Comparison of ENCODE assay signal across 8 cellular contexts in genomic region chr2:218229851-218230250, GRCh38. TPM values are rescaled to one million over a fixed set of nuclear protein-coding genes. Genes with fewer than 3 reads are reported as not detected.
DNase-seq lines count a peak whose midpoint lies in the region; ATAC-seq and TF ChIP-seq lines count a peak whose summit lies in the region.

No MANE protein-coding gene starts in this region.

- H3K4me3 ChIP-seq in HEK293 (ENCODE audit: low read depth, low read length) = no peak overlapping the region
- H3K4me3 ChIP-seq in left lung = peak overlapping the region in 1 of 2 donors; percentile 1
- no peak overlapping the region for H3K4me3 ChIP-seq in endodermal cell (ENCODE audit: low read length)

- H3K27me3 ChIP-seq in left lung = no peaks in the 10 kb centered on the region
- H3K27me3 ChIP-seq in endodermal cell (ENCODE audit: control insufficient read depth, insufficient read depth, low read length, poor library complexity, severe bottlenecking) = no peaks in the 10 kb centered on the region

- H3K4me1 ChIP-seq in HEK293 (ENCODE audit: control insufficient read depth, insufficient read depth, low read length) = peaks cover 8% of the 10 kb centered on the region
- peaks cover 27 to 83% of the 10 kb centered on the region in 2 donors for H3K4me1 ChIP-seq in left lung
- H3K4me1 ChIP-seq in endodermal cell (ENCODE audit: control insufficient read depth, insufficient read depth, low read length) = peaks cover 4% of the 10 kb centered on the region

- DNase-seq in A172 (ENCODE audit: low spot score) (peak; percentile 66), left lung (no peak), GM10248 (ENCODE audit: extremely low spot score) (no peak), DMS53 (lab: John Stamatoyannopoulos, UW) (no peak), NCI-H1930 (lab: John Stamatoyannopoulos, UW) (no peak), endodermal cell (no peak)
- no peak for DNase-seq in activated naive CD8-positive, alpha-beta T cell treated with anti-CD3 and anti-CD28 coated beads, Interleukin-2, amount 50 U/mL, for 24 hours

- WGBS in endodermal cell (ENCODE audit: insufficient coverage in 1 of 2, insufficient read length in 1 of 2), 2 experiments = 86 to 95% methylated on average over 3 to 4 of the region's 4 CpGs

- H3K4me3 Mint-ChIP-seq in activated naive CD8-positive, alpha-beta T cell treated with anti-CD3 and anti-CD28 coated beads, Interleukin-2, amount 50 U/mL, for 24 hours = peak overlapping the region; percentile 58
- no peak overlapping the region for H3K4me3 Mint-ChIP-seq in endodermal cell

- H3K27me3 Mint-ChIP-seq in activated naive CD8-positive, alpha-beta T cell treated with anti-CD3 and anti-CD28 coated beads, Interleukin-2, amount 50 U/mL, for 24 hours = no peaks in the 10 kb centered on the region
- H3K27me3 Mint-ChIP-seq in endodermal cell (ENCODE audit: insufficient read depth) = no peaks in the 10 kb centered on the region

- H3K9me3 Mint-ChIP-seq in activated naive CD8-positive, alpha-beta T cell treated with anti-CD3 and anti-CD28 coated beads, Interleukin-2, amount 50 U/mL, for 24 hours = no peaks in the 10 kb centered on the region
- no peaks in the 10 kb centered on the region for H3K9me3 Mint-ChIP-seq in endodermal cell

- TF ChIP-seq CTCF in HEK293 (tag by site-specific recombination; IDR thresholded peaks at IDR 0.05) (no peak), left lung (IDR thresholded peaks at IDR 0.05) (no peak), GM10248 (IDR thresholded peaks at IDR 0.05; ENCODE audit: control extremely low read depth, extremely low read depth, low read depth, missing control alignments) (no peak), endodermal cell (conservative IDR thresholded peaks at IDR 0.05) (no peak)

- CTCF ChIA-PET in HEK293 (lab: Yijun Ruan, JAX) (interaction anchor here (0.6 to 2.0 kb wide), 7 partner anchors 11 to 1228 kb away, joined by 3 to 9 read pairs (median 5); no protein-coding TSS in a partner anchor), GM10248 (lab: Yijun Ruan, JAX) (interaction anchor here (0.8 to 6.7 kb wide), 10 partner anchors 8 to 43 kb away, joined by 3 to 39 read pairs (median 6); partner anchors contain the start of genes AAMP and PNKD)

- intact Hi-C loops in left lung (cut with DNase I) = no loop called here

- no peak overlapping the region for H3K9ac ChIP-seq in endodermal cell (ENCODE audit: extremely low read depth, low read length, poor library complexity, severe bottlenecking)

- no peak overlapping the region for H3K27ac ChIP-seq in HEK293 (ENCODE audit: extremely low read depth, low read depth, low read length)
- H3K27ac ChIP-seq in left lung = peak overlapping the region; percentile 68 to 84
- H3K27ac ChIP-seq in endodermal cell (ENCODE audit: low read depth, low read length) = no peak overlapping the region

- H3K9me3 ChIP-seq in HEK293 (ENCODE audit: control insufficient read depth, insufficient read depth, low read depth, low read length) (no peaks in the 10 kb centered on the region), left lung (no peaks in the 10 kb centered on the region), endodermal cell (ENCODE audit: control insufficient read depth, low read length) (peaks cover 9% of the 10 kb centered on the region)

- ATAC-seq in activated naive CD8-positive, alpha-beta T cell treated with anti-CD3 and anti-CD28 coated beads, Interleukin-2, amount 50 U/mL, for 24 hours = no peak
- peak; percentile 11 for ATAC-seq in left lung

- peaks cover 89% of the 10 kb centered on the region for H3K36me3 Mint-ChIP-seq in activated naive CD8-positive, alpha-beta T cell treated with anti-CD3 and anti-CD28 coated beads, Interleukin-2, amount 50 U/mL, for 24 hours (ENCODE audit: low read depth)
- H3K36me3 Mint-ChIP-seq in endodermal cell (ENCODE audit: low read depth) = peaks cover 76% of the 10 kb centered on the region

- peak overlapping the region; percentile 82 for H3K27ac Mint-ChIP-seq in activated naive CD8-positive, alpha-beta T cell treated with anti-CD3 and anti-CD28 coated beads, Interleukin-2, amount 50 U/mL, for 24 hours
- H3K27ac Mint-ChIP-seq in endodermal cell = no peak overlapping the region

- POLR2A ChIA-PET in HEK293 (lab: Yijun Ruan, JAX) (interaction anchor here (1.0 kb wide), 1 partner anchor 13 kb away, joined by 4 read pairs; no protein-coding TSS in a partner anchor), GM10248 (lab: Yijun Ruan, JAX) (interaction anchor here (0.7 kb wide), 1 partner anchor 261 kb away, joined by 5 read pairs; no protein-coding TSS in a partner anchor)

- peaks cover 80% of the 10 kb centered on the region for H3K4me1 Mint-ChIP-seq in activated naive CD8-positive, alpha-beta T cell treated with anti-CD3 and anti-CD28 coated beads, Interleukin-2, amount 50 U/mL, for 24 hours
- H3K4me1 Mint-ChIP-seq in endodermal cell = peaks cover 3% of the 10 kb centered on the region

- peaks cover 50 to 89% of the 10 kb centered on the region in 2 experiments for H3K36me3 ChIP-seq in HEK293 (ENCODE audit: control insufficient read depth in 2 of 2, insufficient read depth in 1 of 2, low read length in 2 of 2)
- H3K36me3 ChIP-seq in left lung = peaks cover 0 to 97% of the 10 kb centered on the region in 2 donors
- peaks cover 94% of the 10 kb centered on the region for H3K36me3 ChIP-seq in endodermal cell (ENCODE audit: control insufficient read depth, insufficient read depth, low read length)

TF ChIP-seq in HEK293, 187 proteins besides CTCF, POLR2A, EP300 and RAD21:
- TF ChIP-seq ZNF362 (tag by site-specific recombination; IDR thresholded peaks at IDR 0.05) = peak; percentile 63; the same call in 1 of the 2 replicates
- TF ChIP-seq ZNF133 (tag by site-specific recombination; IDR thresholded peaks at IDR 0.05) = no peak

RNA-seq across cellular contexts. Expression of gene ARPC2, which starts 12.9 kb away (rescaled TPM):
- total RNA-seq in A172 (2014; rRNA removed; shearing (Covaris generic)) = 489 and 514 TPM in 2 replicates
- total RNA-seq in left lung = 100 to 1,000 TPM; 361 to 452 TPM
- total RNA-seq in endodermal cell = 100 to 1,000 TPM; 243 to 247 TPM
- 201 TPM for polyA plus RNA-seq in endodermal cell (2013, experiment 1 of 2)
- 214 TPM for polyA plus RNA-seq in endodermal cell (2013, experiment 2 of 2)

RNA-seq across cellular contexts. Expression of gene GPBAR1, which starts 31.0 kb away (rescaled TPM):
- total RNA-seq in A172 (2014; rRNA removed; shearing (Covaris generic)) = not detected in 2 replicates
- total RNA-seq in left lung (1 to 10 TPM; 1.7 to 4.3 TPM), endodermal cell (under 1 TPM; 0.18 TPM)
- 1.9 TPM for polyA plus RNA-seq in endodermal cell (2013, experiment 1 of 2)
- polyA plus RNA-seq in endodermal cell (2013, experiment 2 of 2) = 1.2 TPM

RNA-seq across cellular contexts. Expression of gene AAMP, which starts 40.1 kb away (rescaled TPM):
- total RNA-seq in A172 (2014; rRNA removed; shearing (Covaris generic)) = 217 and 254 TPM in 2 replicates
- 10 to 100 TPM; 55.2 to 57.2 TPM for total RNA-seq in left lung
- 10 to 100 TPM; 89.2 to 97.2 TPM for total RNA-seq in endodermal cell
- 59.9 TPM for polyA plus RNA-seq in endodermal cell (2013, experiment 1 of 2)
- polyA plus RNA-seq in endodermal cell (2013, experiment 2 of 2) = 54.7 TPM

RNA-seq across cellular contexts. Expression of gene PNKD, which starts 40.5 kb away (rescaled TPM):
- total RNA-seq in A172 (2014; rRNA removed; shearing (Covaris generic)) = 68.9 and 78.6 TPM in 2 replicates
- total RNA-seq in left lung = 10 to 100 TPM; 93.4 to 96.8 TPM
- total RNA-seq in endodermal cell = 10 to 100 TPM; 33.9 to 39.6 TPM
- polyA plus RNA-seq in endodermal cell (2013, experiment 1 of 2) = 46.6 TPM
- polyA plus RNA-seq in endodermal cell (2013, experiment 2 of 2) = 42.6 TPM

Comparison
In these comparisons a context has a peak if more than half of its experiments do, and no peak if none do; other contexts are left out.
1. H3K27ac ChIP-seq: peak in left lung (2 of 2); none in HEK293 (single experiment) and endodermal cell (single experiment).